In the genomic region with DNA sequence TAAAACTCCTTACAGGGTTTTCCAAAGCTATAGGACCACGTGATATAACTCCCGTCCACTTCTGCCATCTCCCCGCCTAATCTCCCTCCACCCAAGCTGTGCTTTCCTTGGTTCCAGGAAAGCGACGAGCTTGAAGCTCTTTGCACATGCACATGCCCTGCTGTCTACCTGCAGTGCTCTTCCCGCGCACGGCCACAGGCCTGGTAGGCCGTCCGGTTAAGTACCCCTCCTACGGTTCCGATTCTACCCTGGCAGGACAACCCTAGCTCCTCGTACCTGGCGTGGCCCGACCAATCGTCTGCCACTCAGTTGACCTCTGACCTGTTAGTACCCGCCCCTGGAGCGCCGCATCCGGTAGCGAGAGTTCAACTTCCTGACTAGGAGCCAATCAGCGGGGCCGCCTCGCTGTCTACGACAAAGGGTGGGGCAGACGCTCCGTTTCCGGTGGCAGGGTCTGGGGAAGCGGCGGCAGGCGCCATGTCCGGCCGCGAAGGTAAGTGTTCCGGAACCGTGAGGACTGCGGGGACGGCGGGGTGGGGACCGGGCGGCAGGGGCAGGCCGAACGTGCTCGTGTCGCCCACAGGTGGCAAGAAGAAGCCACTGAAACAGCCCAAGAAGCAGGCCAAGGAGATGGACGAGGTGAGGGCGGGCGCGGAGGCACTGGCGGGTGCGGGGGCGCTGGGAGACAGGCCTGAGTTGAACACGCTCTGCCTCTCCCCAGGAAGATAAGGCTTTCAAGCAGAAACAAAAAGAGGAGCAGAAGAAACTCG, we compare ENCODE assay signal across 8 cellular contexts. TPM values are rescaled to one million over a fixed set of nuclear protein-coding genes. Genes with fewer than 3 reads are reported as not detected.
A peak's percentile ranks its signal among the peaks of the same experiment; 100 is the strongest.
DNase-seq lines count a peak whose midpoint lies in the region; ATAC-seq and TF ChIP-seq lines count a peak whose summit lies in the region.

A gene with protein sequence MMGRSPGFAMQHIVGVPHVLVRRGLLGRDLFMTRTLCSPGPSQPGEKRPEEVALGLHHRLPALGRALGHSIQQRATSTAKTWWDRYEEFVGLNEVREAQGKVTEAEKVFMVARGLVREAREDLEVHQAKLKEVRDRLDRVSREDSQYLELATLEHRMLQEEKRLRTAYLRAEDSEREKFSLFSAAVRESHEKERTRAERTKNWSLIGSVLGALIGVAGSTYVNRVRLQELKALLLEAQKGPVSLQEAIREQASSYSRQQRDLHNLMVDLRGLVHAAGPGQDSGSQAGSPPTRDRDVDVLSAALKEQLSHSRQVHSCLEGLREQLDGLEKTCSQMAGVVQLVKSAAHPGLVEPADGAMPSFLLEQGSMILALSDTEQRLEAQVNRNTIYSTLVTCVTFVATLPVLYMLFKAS (minus strand): TSS at position 300 of the 770 bp plus-strand sequence. CDS start 4,991 bp downstream, outside the sequence.
A gene (plus strand): TSS at position 438 of the 770 bp plus-strand sequence. CDS start 40 bp downstream, at position 478.

- H3K4me1 ChIP-seq in spleen, result peaks cover 24 to 78% (median 45%) of the 10 kb centered on the region in 6 donors

- TF ChIP-seq CTCF in AG09319 (IDR thresholded peaks at IDR 0.05; ENCODE audit: low read depth, low read length) (no peak), spleen (IDR thresholded peaks at IDR 0.05 in 8 of 11, conservative IDR thresholded peaks at IDR 0.05 in 3 of 11) (peak in 3 of 11 experiments; percentile 7 to 47 (median 47))

- peaks cover 0 to 41% (median 31%) of the 10 kb centered on the region in 6 donors for H3K36me3 ChIP-seq in spleen

- peaks cover 50% of the 10 kb centered on the region for H3K36me3 Mint-ChIP-seq in central memory CD8-positive, alpha-beta T cell (ENCODE audit: insufficient read depth)

- peak in 2 of 3 donors; percentile 53 to 84 for TF ChIP-seq POLR2A in spleen (IDR thresholded peaks at IDR 0.05)

- H3K27me3 Mint-ChIP-seq in central memory CD8-positive, alpha-beta T cell, result no peaks in the 10 kb centered on the region

- peak within 1 kb of the TSS; percentile 64 to 94 (median 81) for H3K4me3 ChIP-seq in spleen

- peak within 1 kb of the TSS; percentile 89 to 96 (median 96) for H3K27ac ChIP-seq in spleen

- peaks cover 29% of the 10 kb centered on the region for H3K4me1 Mint-ChIP-seq in central memory CD8-positive, alpha-beta T cell

- H3K4me3 Mint-ChIP-seq in central memory CD8-positive, alpha-beta T cell, result peak within 1 kb of the TSS; percentile 93

- peak; percentile 95 for ATAC-seq in GM19025 (IDR thresholded peaks at IDR 0.05; ENCODE audit: low read depth, unreplicated experiment)
- peak; percentile 96 for ATAC-seq in HG03342 (IDR thresholded peaks at IDR 0.05; ENCODE audit: unreplicated experiment)
- ATAC-seq in central memory CD8-positive, alpha-beta T cell (replicated peaks; ENCODE audit: extremely low read depth, poor library complexity, severe bottlenecking), result peak; percentile 96

- intact Hi-C loops in spleen (cut with DNase I; ENCODE audit: low total_unique reads), result loop anchor here (10.0 kb wide), 2 partner anchors 65 to 165 kb away; a partner anchor contains a TSS

- 0 to 1% (median 1%) methylated on average over 27 to 54 of the region's 54 CpGs for WGBS in spleen, 5 donors

- no peaks in the 10 kb centered on the region for H3K9me3 Mint-ChIP-seq in central memory CD8-positive, alpha-beta T cell

- peak within 1 kb of the TSS; percentile 99 for H3K27ac Mint-ChIP-seq in central memory CD8-positive, alpha-beta T cell (ENCODE audit: low read depth)

- no peaks in the 10 kb centered on the region for H3K27me3 ChIP-seq in spleen (replicated peaks in 1 of 7)

- no peaks in the 10 kb centered on the region for H3K9me3 ChIP-seq in spleen

- DNase-seq in AG09319 (ENCODE audit: extremely low read depth, low read depth) (peak; percentile 85), NCI-H446 (lab: John Stamatoyannopoulos, UW) (peak; percentile 88 to 93), inferior parietal cortex (ENCODE audit: extremely low spot score) (peak; percentile 98), spleen (peak; percentile 99)
- peak; percentile 98 for DNase-seq in activated CD4-positive, CD25-positive, alpha-beta regulatory T cell treated with anti-CD3 and anti-CD28 coated beads, Interleukin-2, amount 50 U/mL, for 16 hours (ENCODE audit: low read depth, low spot score)
- peak; percentile 95 for DNase-seq in central memory CD8-positive, alpha-beta T cell (ENCODE audit: low spot score in 2 of 2)

RNA-seq across cellular contexts. Expression of the first gene that starts in this region (rescaled TPM):
- 10 to 100 TPM in 6 of 7 donors, 1 to 10 TPM in 1; 8.4 to 22.2 (median 18.7) TPM for total RNA-seq in spleen
- polyA plus RNA-seq in spleen, result 10 to 100 TPM; 10.2 to 15.8 (median 12.4) TPM

RNA-seq across cellular contexts. Expression of the second gene that starts in this region (rescaled TPM):
- 100 to 1,000 TPM; 145 to 258 (median 170) TPM for total RNA-seq in spleen
- polyA plus RNA-seq in spleen, result 100 to 1,000 TPM; 606 to 753 (median 701) TPM

Comparison
In these comparisons a context has a peak if more than half of its experiments do, and no peak if none do; other contexts are left out.
1. Peak in every context shown above with its lines: DNase-seq, ATAC-seq, H3K4me3 ChIP-seq and H3K27ac ChIP-seq.